ENCODE assay signal across 9 cellular contexts in genomic region chr5:149028161-149028560, GRCh38. TPM values are rescaled to one million over a fixed set of nuclear protein-coding genes. Genes with fewer than 3 reads are reported as not detected.
"Had no signal": no experiment of that assay in that cellular context is flagged by ENCODE, and none has a peak within 500 bp of the region (broad histone marks: within the 10 kb centered on the region; RNA-seq: fewer than 3 reads in every experiment).

No MANE protein-coding gene starts in this region.

- H3K27ac ChIP-seq: GM23248, HL-60 had no signal

- H3K4me3 ChIP-seq: GM23248, HAP-1 had no signal

- H3K27ac Mint-ChIP-seq: HFFc6, IgD-negative memory B cell had no signal

- H3K4me1 Mint-ChIP-seq: IgD-negative memory B cell had no signal

- H3K27me3 Mint-ChIP-seq: IgD-negative memory B cell had no signal

- H3K9me3 ChIP-seq: HAP-1 had no signal

- H3K36me3 Mint-ChIP-seq: IgD-negative memory B cell had no signal

- ATAC-seq: HCT116, HepG2 had no signal

- H3K4me3 Mint-ChIP-seq: HFFc6, IgD-negative memory B cell had no signal

- H2AFZ ChIP-seq: GM23248 had no signal

- DNase-seq: GM23248, GOT3, H7, HFFc6 had no signal

- H3K4me1 ChIP-seq: HAP-1 had no signal

- H3K9me3 Mint-ChIP-seq: HFFc6, IgD-negative memory B cell had no signal

- H3K36me3 ChIP-seq: HAP-1 had no signal

RNA-seq across cellular contexts. Expression of gene SH3TC2, which starts 34.7 kb away (rescaled TPM):
- total RNA-seq: H7 had no signal
